Comparison of ENCODE assay signal across 40 cellular contexts in the genomic region with DNA sequence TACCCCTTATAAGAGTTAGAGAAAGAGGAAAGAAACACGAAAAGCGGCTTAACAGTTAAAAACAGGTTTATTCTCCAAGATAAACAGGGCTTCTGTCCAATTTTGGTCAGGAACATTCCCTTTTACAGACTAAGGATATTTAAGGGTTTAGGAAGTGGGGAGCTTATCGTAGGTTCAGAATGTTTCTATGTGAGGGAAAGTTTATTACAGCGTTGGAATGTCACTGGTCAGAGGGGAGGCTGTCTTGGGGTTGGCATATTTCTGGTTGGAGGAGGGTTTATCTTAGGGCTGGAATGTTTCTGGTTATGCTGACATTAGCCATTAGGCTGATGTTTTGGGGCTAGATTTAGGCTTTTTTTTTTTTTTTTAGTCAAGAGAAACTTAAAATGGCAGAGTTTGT. TPM values are rescaled to one million over a fixed set of nuclear protein-coding genes. Genes with fewer than 3 reads are reported as not detected.
"Had no signal": no experiment of that assay in that cellular context is flagged by ENCODE, and none has a peak within 500 bp of the region (broad histone marks: within the 10 kb centered on the region; RNA-seq: fewer than 3 reads in every experiment).

No MANE protein-coding gene starts in this region.

- H3K36me3 ChIP-seq: cardiac muscle cell had no signal

- H3K4me2 ChIP-seq: PC-9 had no signal

- FAIRE-seq: RCC 7860 had no signal

- H3K4me3 ChIP-seq: cardiac muscle cell, PC-9 had no signal

- H3K27ac ChIP-seq: cardiac muscle cell, PC-9, RWPE1, VCaP had no signal

- H3K9me3 Mint-ChIP-seq: activated B cell treated with CpG ODN at 0.5 μM for 24 hours; activated CD4-positive, alpha-beta T cell treated with anti-CD3 and anti-CD28 coated beads, Interleukin-2, amount 10 ng/mL, durations not matched to agents 24 days and 14 days; activated naive CD4-positive, alpha-beta T cell treated with anti-CD3 and anti-CD28 coated beads for 36 hours; activated naive CD8-positive, alpha-beta T cell treated with anti-CD3 and anti-CD28 coated beads, Interleukin-2, amount 50 U/mL, for 24 hours; activated T-cell treated with anti-CD3 and anti-CD28 coated beads, Interleukin-2, amount 50 U/mL, for 4 hours; activated T-helper 1 cell treated with anti-CD3 and anti-CD28 coated beads, Interleukin-12 subunit alpha, Interleukin-12 subunit beta, Interleukin-2, Interleukin-4 antibody, amounts not matched to agents 30 ng/mL and 10 ng/mL and 1 ng/mL, durations not matched to agents 14 hours and 24 hours and 36 hours; central memory CD8-positive, alpha-beta T cell had no signal

- DNase-seq: activated B cell treated with CpG ODN at 0.5 μM for 24 hours; activated CD4-positive, alpha-beta T cell treated with anti-CD3 and anti-CD28 coated beads, Interleukin-2, amount 10 ng/mL, durations not matched to agents 24 days and 14 days; activated CD4-positive, alpha-beta T cell treated with anti-CD3 and anti-CD28 coated beads, Interleukin-2, amount 50 U/mL, for 4 hours; activated CD4-positive, CD25-positive, alpha-beta regulatory T cell treated with anti-CD3 and anti-CD28 coated beads, Interleukin-2, amount 50 U/mL, for 72 hours; activated CD8-positive, alpha-beta T cell treated with anti-CD3 and anti-CD28 coated beads, Interleukin-2, amount 10 ng/mL, durations not matched to agents 7 days and 5 days; activated gamma-delta T cell treated with Interleukin-2 at 50 U/mL for 16 hours; activated naive CD4-positive, alpha-beta T cell treated with anti-CD3 and anti-CD28 coated beads for 36 hours; activated naive CD8-positive, alpha-beta T cell treated with anti-CD3 and anti-CD28 coated beads, Interleukin-2, amount 50 U/mL, for 24 hours; activated T-cell treated with anti-CD3 and anti-CD28 coated beads for 4 hours; activated T-cell treated with anti-CD3 and anti-CD28 coated beads, Interleukin-2, amount 50 U/mL, for 4 hours; amniotic stem cell; Kasumi-1; KG1; MM.1S; NCI-H1092 treated with DMSO at 0.1 percent for 48 hours; NCI-H1417; NCI-H146; NCI-H187; NCI-H2029 treated with DMSO at 0.1 percent for 48 hours; NCI-H2107; NCI-H2171; NCI-H510A; NCI-H526; NCI-H748 treated with DMSO at 0.1 percent for 48 hours; NK-92 treated with Interleukin-12 subunit alpha and Interleukin-12 subunit beta, amount 100 ng/mL, for 24 hours; PC-9; SIG-M5; SW 1271; T-helper 1 cell; T-helper 2 cell; T-helper 9 cell had no signal

- H3K36me3 Mint-ChIP-seq: activated naive CD8-positive, alpha-beta T cell had no signal

- ATAC-seq: activated CD8-positive, alpha-beta T cell treated with anti-CD3 and anti-CD28 coated beads, Interleukin-2, amount 10 ng/mL, durations not matched to agents 7 days and 5 days; activated naive CD8-positive, alpha-beta T cell treated with anti-CD3 and anti-CD28 coated beads, Interleukin-2, amount 50 U/mL, for 24 hours; activated T-cell treated with anti-CD3 and anti-CD28 coated beads, Interleukin-2, amount 50 U/mL, for 4 hours; Right ventricle myocardium inferior had no signal

- H3K4me3 Mint-ChIP-seq: activated B cell treated with CpG ODN at 0.5 μM for 24 hours; activated CD4-positive, alpha-beta T cell treated with anti-CD3 and anti-CD28 coated beads, Interleukin-2, amount 10 ng/mL, durations not matched to agents 24 days and 14 days; activated CD8-positive, alpha-beta T cell treated with anti-CD3 and anti-CD28 coated beads, Interleukin-2, amount 10 ng/mL, durations not matched to agents 7 days and 5 days; activated naive CD4-positive, alpha-beta T cell treated with anti-CD3 and anti-CD28 coated beads for 36 hours; activated naive CD8-positive, alpha-beta T cell; activated naive CD8-positive, alpha-beta T cell treated with anti-CD3 and anti-CD28 coated beads, Interleukin-2, amount 50 U/mL, for 24 hours; activated T-cell treated with anti-CD3 and anti-CD28 coated beads, Interleukin-2, amount 50 U/mL, for 4 hours; activated T-helper 1 cell treated with anti-CD3 and anti-CD28 coated beads, Interleukin-12 subunit alpha, Interleukin-12 subunit beta, Interleukin-2, Interleukin-4 antibody, amounts not matched to agents 30 ng/mL and 10 ng/mL and 1 ng/mL, durations not matched to agents 14 hours and 24 hours and 36 hours; central memory CD8-positive, alpha-beta T cell had no signal

- H2AFZ ChIP-seq: PC-9 had no signal

- H3K27me3 Mint-ChIP-seq: activated CD4-positive, alpha-beta T cell treated with anti-CD3 and anti-CD28 coated beads, Interleukin-2, amount 10 ng/mL, durations not matched to agents 24 days and 14 days had no signal

- H3K27ac Mint-ChIP-seq: activated B cell treated with CpG ODN at 0.5 μM for 24 hours; activated CD4-positive, alpha-beta T cell treated with anti-CD3 and anti-CD28 coated beads, Interleukin-2, amount 10 ng/mL, durations not matched to agents 24 days and 14 days; activated CD8-positive, alpha-beta T cell treated with anti-CD3 and anti-CD28 coated beads, Interleukin-2, amount 10 ng/mL, durations not matched to agents 7 days and 5 days; activated naive CD4-positive, alpha-beta T cell treated with anti-CD3 and anti-CD28 coated beads for 36 hours; activated naive CD8-positive, alpha-beta T cell; activated naive CD8-positive, alpha-beta T cell treated with anti-CD3 and anti-CD28 coated beads, Interleukin-2, amount 50 U/mL, for 24 hours; activated T-helper 1 cell treated with anti-CD3 and anti-CD28 coated beads, Interleukin-12 subunit alpha, Interleukin-12 subunit beta, Interleukin-2, Interleukin-4 antibody, amounts not matched to agents 30 ng/mL and 10 ng/mL and 1 ng/mL, durations not matched to agents 14 hours and 24 hours and 36 hours had no signal

- H3K4me1 Mint-ChIP-seq: activated B cell treated with CpG ODN at 0.5 μM for 24 hours; activated CD4-positive, alpha-beta T cell treated with anti-CD3 and anti-CD28 coated beads, Interleukin-2, amount 10 ng/mL, durations not matched to agents 24 days and 14 days; activated naive CD8-positive, alpha-beta T cell treated with anti-CD3 and anti-CD28 coated beads, Interleukin-2, amount 50 U/mL, for 24 hours; central memory CD8-positive, alpha-beta T cell had no signal

RNA-seq across cellular contexts. Expression of gene CLEC3A, which starts 43.0 kb away (rescaled TPM):
- total RNA-seq: activated B cell treated with CpG ODN at 0.5 μM for 24 hours; activated CD4-positive, alpha-beta T cell treated with anti-CD3 and anti-CD28 coated beads, Interleukin-2, amount 10 ng/mL, durations not matched to agents 24 days and 14 days; activated CD8-positive, alpha-beta T cell treated with anti-CD3 and anti-CD28 coated beads, Interleukin-2, amount 10 ng/mL, durations not matched to agents 7 days and 5 days; activated naive CD4-positive, alpha-beta T cell treated with anti-CD3 and anti-CD28 coated beads for 36 hours; activated T-cell treated with anti-CD3 and anti-CD28 coated beads, Interleukin-2, amount 50 U/mL, for 4 hours; activated T-helper 1 cell treated with anti-CD3 and anti-CD28 coated beads, Interleukin-12 subunit alpha, Interleukin-12 subunit beta, Interleukin-2, Interleukin-4 antibody, amounts not matched to agents 30 ng/mL and 10 ng/mL and 1 ng/mL, durations not matched to agents 14 hours and 24 hours and 36 hours; cardiac muscle cell; OCI-LY7; PC-9; Right ventricle myocardium inferior had no signal
